24 cellular contexts compared by ENCODE assay signal in the genomic region with DNA sequence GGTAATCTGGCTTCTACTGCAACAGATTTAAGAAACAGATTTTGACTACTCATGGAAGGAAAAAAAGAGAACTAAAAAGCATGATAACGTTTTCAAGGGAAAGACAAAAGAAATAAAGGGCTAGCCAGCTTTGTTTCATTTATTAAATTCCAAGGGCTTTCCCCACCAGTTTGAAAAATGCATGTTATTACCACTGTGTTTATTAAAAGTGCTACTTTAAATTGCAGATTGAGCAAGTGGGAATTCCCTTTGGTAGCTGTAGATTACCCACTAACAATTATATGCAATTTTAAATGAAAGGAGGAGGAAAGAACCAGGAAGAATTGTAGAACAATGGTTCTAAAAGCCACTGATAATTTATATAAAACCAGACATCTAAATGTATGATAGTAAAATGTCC. TPM values are rescaled to one million over a fixed set of nuclear protein-coding genes. Genes with fewer than 3 reads are reported as not detected.
DNase-seq lines count a peak whose midpoint lies in the region; ATAC-seq and TF ChIP-seq lines count a peak whose summit lies in the region.
"Had no signal": no experiment of that assay in that cellular context is flagged by ENCODE, and none has a peak within 500 bp of the region (broad histone marks: within the 10 kb centered on the region; RNA-seq: fewer than 3 reads in every experiment).

No MANE protein-coding gene starts in this region.

- H3K4me1 ChIP-seq in GM23248 (ENCODE audit: insufficient read depth) (peaks cover 56% of the 10 kb centered on the region), HUES6 (ENCODE audit: control insufficient read depth, insufficient read depth, low read length) (peaks cover 60% of the 10 kb centered on the region), esophagus muscularis mucosa (peaks cover 47 to 73% (median 60%) of the 10 kb centered on the region in 4 donors), muscle layer of duodenum (ENCODE audit: control insufficient read depth in 1 of 2, insufficient read depth in 2 of 2, low read length in 2 of 2) (peaks cover 11 to 38% of the 10 kb centered on the region in 2 donors), tibial nerve (peaks cover 0 to 45% (median 7%) of the 10 kb centered on the region in 4 donors), vagina (peaks cover 14% of the 10 kb centered on the region)

- WGBS in GM23248 (ENCODE audit: low coverage in 1 of 2, low lambda C conversion rate in 2 of 2, missing lambda C conversion rate in 2 of 2), 2 experiments, result 17 to 22% methylated on average over 1 of the region's 1 CpG
- WGBS in esophagus muscularis mucosa, result 3% methylated on average over 1 of the region's 1 CpG
- WGBS in tibial nerve, 2 donors, result 9 to 13% methylated on average over 1 of the region's 1 CpG

- no peak for ATAC-seq in GM21576 (IDR thresholded peaks at IDR 0.05; ENCODE audit: unreplicated experiment)
- ATAC-seq: activated CD8-positive, alpha-beta memory T cell treated with anti-CD3 and anti-CD28 coated beads, Interleukin-2, amount 10 ng/mL, durations not matched to agents 7 days and 5 days; HCT116; mucosa of descending colon; SK-N-SH treated with all-trans-retinoic acid at 6 μM for 48 hours had no signal

- H2AFZ ChIP-seq in GM23248, result no peak overlapping the region

- H3K9ac ChIP-seq in GM23248 (no peak overlapping the region), HUES6 (ENCODE audit: low read length) (no peak overlapping the region)

- H3K4me2 ChIP-seq in GM23248 (ENCODE audit: unreplicated experiment), result peak overlapping the region; percentile 66

- H3K27me3 ChIP-seq in GM23248 (replicated peaks; ENCODE audit: insufficient read depth) (no peaks in the 10 kb centered on the region), HUES6 (ENCODE audit: control insufficient read depth, insufficient read depth, low read length) (no peaks in the 10 kb centered on the region), esophagus muscularis mucosa (no peaks in the 10 kb centered on the region), muscle layer of duodenum (ENCODE audit: low read depth, low read length) (no peaks in the 10 kb centered on the region), tibial nerve (no peaks in the 10 kb centered on the region), vagina (no peaks in the 10 kb centered on the region)
- H3K27me3 ChIP-seq: MG63 had no signal

- TF ChIP-seq CTCF in esophagus muscularis mucosa (IDR thresholded peaks at IDR 0.05), result no peak
- TF ChIP-seq CTCF in tibial nerve (IDR thresholded peaks at IDR 0.05), result no peak
- no peak for TF ChIP-seq CTCF in vagina (IDR thresholded peaks at IDR 0.05)

- H3K9me3 ChIP-seq in GM23248 (ENCODE audit: low read depth) (no peaks in the 10 kb centered on the region), HUES6 (ENCODE audit: control insufficient read depth, insufficient read depth, low read depth, low read length) (no peaks in the 10 kb centered on the region), esophagus muscularis mucosa (no peaks in the 10 kb centered on the region), muscle layer of duodenum (ENCODE audit: control insufficient read depth in 1 of 2, low read length in 2 of 2) (no peaks in the 10 kb centered on the region), tibial nerve (no peaks in the 10 kb centered on the region), vagina (no peaks in the 10 kb centered on the region)
- H3K9me3 ChIP-seq: MG63, mucosa of descending colon had no signal

- H3K4me3 ChIP-seq in GM23248 (no peak overlapping the region), HUES6 (ENCODE audit: low read depth, low read length) (no peak overlapping the region), esophagus muscularis mucosa (no peak overlapping the region), muscle layer of duodenum (ENCODE audit: low read depth in 1 of 2, low read length in 2 of 2) (no peak overlapping the region), tibial nerve (no peak overlapping the region), vagina (no peak overlapping the region)
- H3K4me3 ChIP-seq: MG63, mucosa of descending colon had no signal

- TF ChIP-seq POLR2A in esophagus muscularis mucosa (IDR thresholded peaks at IDR 0.05; ENCODE audit: low read depth) (no peak), tibial nerve (IDR thresholded peaks at IDR 0.05) (no peak), vagina (IDR thresholded peaks at IDR 0.05) (no peak)

- H3K36me3 ChIP-seq in GM23248 (ENCODE audit: low read depth) (no peaks in the 10 kb centered on the region), HUES6 (ENCODE audit: control insufficient read depth, insufficient read depth, low read length) (no peaks in the 10 kb centered on the region), esophagus muscularis mucosa (no peaks in the 10 kb centered on the region), muscle layer of duodenum (ENCODE audit: control insufficient read depth in 1 of 2, insufficient read depth in 2 of 2, low read length in 2 of 2) (no peaks in the 10 kb centered on the region), tibial nerve (no peaks in the 10 kb centered on the region), vagina (no peaks in the 10 kb centered on the region)
- H3K36me3 ChIP-seq: MG63, WERI-Rb-1 had no signal

- H3K9me2 ChIP-seq in GM23248 (ENCODE audit: insufficient read depth), result no peaks in the 10 kb centered on the region

- no peaks in the 10 kb centered on the region for H4K20me1 ChIP-seq in GM23248 (ENCODE audit: insufficient read depth)

- in situ Hi-C loops in GM23248 (cut with MboI), result no loop called here

- H3K27ac ChIP-seq in GM23248, result peak overlapping the region; percentile 82
- H3K27ac ChIP-seq in HUES6 (ENCODE audit: low read depth, low read length), result peak overlapping the region; percentile 48; the same call in 1 of the 2 replicates
- H3K27ac ChIP-seq in esophagus muscularis mucosa (replicated peaks in 1 of 4), result peak overlapping the region; percentile 61 to 82 (median 71)
- peak overlapping the region; percentile 59 for H3K27ac ChIP-seq in muscle layer of duodenum (ENCODE audit: low read length)
- peak overlapping the region in 2 of 4 donors; percentile 47 to 73 for H3K27ac ChIP-seq in tibial nerve
- no peak overlapping the region for H3K27ac ChIP-seq in vagina
- H3K27ac ChIP-seq: WERI-Rb-1 had no signal

- H3K79me2 ChIP-seq in GM23248 (ENCODE audit: insufficient read depth), result peaks cover 15% of the 10 kb centered on the region

- H3F3A ChIP-seq in GM23248 (ENCODE audit: insufficient read depth), result peaks cover 27% of the 10 kb centered on the region

- intact Hi-C loops in esophagus muscularis mucosa (cut with DNase I), result no loop called here
- intact Hi-C loops in vagina (cut with DNase I), result no loop called here

- DNase-seq in GM23248 (no peak), esophagus muscularis mucosa (ENCODE audit: extremely low spot score) (no peak), tibial nerve (ENCODE audit: low spot score in 2 of 2) (no peak), vagina (ENCODE audit: extremely low spot score in 2 of 2) (no peak), NCI-H748 treated with DMSO at 0.1 percent for 48 hours (lab: John Stamatoyannopoulos, UW) (no peak)
- DNase-seq: activated CD4-positive, alpha-beta T cell treated with anti-CD3 and anti-CD28 coated beads, Interleukin-2, amount 50 U/mL, for 1 hour; activated CD8-positive, alpha-beta memory T cell treated with anti-CD3 and anti-CD28 coated beads, Interleukin-2, amount 10 ng/mL, durations not matched to agents 7 days and 5 days; activated naive CD4-positive, alpha-beta T cell treated with anti-CD3 and anti-CD28 coated beads, Interleukin-2, amount 10 ng/mL, durations not matched to agents 7 days and 5 days; CD4-positive, alpha-beta memory T cell; central memory CD4-positive, alpha-beta T cell; dermis blood vessel endothelial cell; head of caudate nucleus; mucosa of descending colon; NCI-H146; NCI-H510A; NK-92 treated with Interleukin-12 subunit alpha and Interleukin-12 subunit beta, amount 100 ng/mL, for 24 hours; stimulated activated CD8-positive, alpha-beta memory T cell treated with anti-CD3 and anti-CD28 coated beads, Interleukin-4, amount 100 ng/mL, for 48 hours; WERI-Rb-1 had no signal

- TF ChIP-seq EP300 in esophagus muscularis mucosa (IDR thresholded peaks at IDR 0.05) (no peak), tibial nerve (IDR thresholded peaks at IDR 0.05) (no peak)

RNA-seq across cellular contexts. Expression of a gene that starts 40.6 kb away (rescaled TPM):
- total RNA-seq in GM23248 (2014; rRNA removed; shearing (Covaris generic)), result 6.2 and 9.4 TPM in 2 replicates
- polyA plus RNA-seq in GM23248 (2016; fragmentation: Nextera tagmentation; extraction: Ambion mirVana), result 3.3 and 3.4 TPM in 2 replicates
- total RNA-seq in esophagus muscularis mucosa (10 to 100 TPM in 3 of 4 donors, 1 to 10 TPM in 1; 8.6 to 15.6 (median 11.7) TPM), tibial nerve (10 to 100 TPM in 2 of 4 donors, 1 to 10 TPM in 2; 8.6 to 17.3 (median 12.6) TPM), vagina (23.1 TPM)
- polyA plus RNA-seq: CD4-positive, alpha-beta memory T cell had no signal
